29 cellular contexts compared by ENCODE assay signal in the genomic region with DNA sequence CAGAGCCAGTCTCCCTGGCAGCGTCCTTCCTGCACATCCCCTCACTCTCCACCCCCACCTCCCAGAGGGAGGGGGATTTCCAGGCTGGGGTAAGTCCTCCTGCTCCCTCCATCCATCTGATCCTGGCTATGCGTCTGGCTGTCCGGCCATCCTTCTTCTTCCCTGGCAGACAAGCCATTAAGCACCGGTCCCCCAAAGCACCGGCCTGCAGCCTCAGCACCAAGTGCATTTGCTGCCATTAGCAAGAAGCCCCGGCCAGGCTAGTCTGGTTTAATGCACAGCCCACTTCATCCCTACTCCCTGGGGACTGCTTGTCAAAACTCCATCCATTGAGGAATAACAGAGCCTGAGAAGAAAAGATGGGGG.
"Had no signal": no experiment of that assay in that cellular context is flagged by ENCODE, and none has a peak within 500 bp of the region (broad histone marks: within the 10 kb centered on the region; RNA-seq: fewer than 3 reads in every experiment).

No MANE protein-coding gene starts in this region.

- H3K9me3 ChIP-seq: body of pancreas, gastroesophageal sphincter, heart left ventricle, spleen, testis, transverse colon, uterus had no signal

- DNase-seq: activated CD4-positive, alpha-beta T cell treated with anti-CD3 and anti-CD28 coated beads for 36 hours; activated CD4-positive, alpha-beta T cell treated with anti-CD3 and anti-CD28 coated beads, Interleukin-2, amount 50 U/mL, for 4 hours; activated CD4-positive, CD25-positive, alpha-beta regulatory T cell; activated naive CD4-positive, alpha-beta T cell treated with Interleukin-2 at 50 U/mL for 16 hours; activated T-cell treated with anti-CD3 and anti-CD28 coated beads, Interleukin-2, amount 50 U/mL, for 1 hour; anterior cingulate cortex; body of pancreas; cerebellar nuclear complex; effector memory CD8-positive, alpha-beta T cell; erythroblast; hypothalamus; immature natural killer cell; midbrain; naive thymus-derived CD4-positive, alpha-beta T cell; occipital lobe; right cardiac atrium; spleen; stimulated activated naive CD4-positive, alpha-beta T cell treated with Interleukin-2 at 50 U/mL for 16 hours; testis; transverse colon had no signal

- H3K27ac Mint-ChIP-seq: activated CD4-positive, alpha-beta T cell treated with anti-CD3 and anti-CD28 coated beads for 36 hours; activated naive CD8-positive, alpha-beta T cell; activated T-helper 2 cell treated with anti-CD3 and anti-CD28 coated beads, Interferon-gamma antibody, Interleukin-2, Interleukin-4, amounts not matched to agents 10 μg/mL and 5 μg/mL and 100 μg/mL, durations not matched to agents 14 hours and 24 hours and 36 hours; immature natural killer cell; memory B cell had no signal

- H3K9me3 Mint-ChIP-seq: activated T-helper 2 cell treated with anti-CD3 and anti-CD28 coated beads, Interferon-gamma antibody, Interleukin-2, Interleukin-4, amounts not matched to agents 10 μg/mL and 5 μg/mL and 100 μg/mL, durations not matched to agents 14 hours and 24 hours and 36 hours; effector memory CD8-positive, alpha-beta T cell; immature natural killer cell; memory B cell; neural crest cell had no signal

- H3K27ac ChIP-seq: body of pancreas, coronary artery, gastroesophageal sphincter, heart left ventricle, spleen, testis, transverse colon, uterus had no signal

- ATAC-seq: activated CD4-positive, alpha-beta T cell treated with anti-CD3 and anti-CD28 coated beads for 36 hours; body of pancreas; effector memory CD8-positive, alpha-beta T cell; gastroesophageal sphincter; heart left ventricle; naive thymus-derived CD4-positive, alpha-beta T cell; right cardiac atrium had no signal

- H3K27me3 Mint-ChIP-seq: activated CD4-positive, alpha-beta T cell treated with anti-CD3 and anti-CD28 coated beads for 36 hours; activated naive CD8-positive, alpha-beta T cell; effector memory CD8-positive, alpha-beta T cell; memory B cell had no signal

- H3K4me3 Mint-ChIP-seq: activated CD4-positive, alpha-beta T cell treated with anti-CD3 and anti-CD28 coated beads for 36 hours; activated naive CD8-positive, alpha-beta T cell; effector memory CD8-positive, alpha-beta T cell; immature natural killer cell; memory B cell; naive thymus-derived CD4-positive, alpha-beta T cell; neural crest cell had no signal

- H3K4me3 ChIP-seq: body of pancreas, coronary artery, dorsolateral prefrontal cortex, gastroesophageal sphincter, heart left ventricle, spleen, testis, transverse colon, uterus had no signal

- H3K36me3 Mint-ChIP-seq: activated naive CD8-positive, alpha-beta T cell; memory B cell; naive thymus-derived CD4-positive, alpha-beta T cell had no signal

- H3K36me3 ChIP-seq: gastroesophageal sphincter, heart left ventricle, spleen, transverse colon, uterus had no signal

- H3K27me3 ChIP-seq: body of pancreas, dorsolateral prefrontal cortex, gastroesophageal sphincter, heart left ventricle, spleen, testis, transverse colon, uterus had no signal
